8 cellular contexts compared by ENCODE assay signal in the genomic region with DNA sequence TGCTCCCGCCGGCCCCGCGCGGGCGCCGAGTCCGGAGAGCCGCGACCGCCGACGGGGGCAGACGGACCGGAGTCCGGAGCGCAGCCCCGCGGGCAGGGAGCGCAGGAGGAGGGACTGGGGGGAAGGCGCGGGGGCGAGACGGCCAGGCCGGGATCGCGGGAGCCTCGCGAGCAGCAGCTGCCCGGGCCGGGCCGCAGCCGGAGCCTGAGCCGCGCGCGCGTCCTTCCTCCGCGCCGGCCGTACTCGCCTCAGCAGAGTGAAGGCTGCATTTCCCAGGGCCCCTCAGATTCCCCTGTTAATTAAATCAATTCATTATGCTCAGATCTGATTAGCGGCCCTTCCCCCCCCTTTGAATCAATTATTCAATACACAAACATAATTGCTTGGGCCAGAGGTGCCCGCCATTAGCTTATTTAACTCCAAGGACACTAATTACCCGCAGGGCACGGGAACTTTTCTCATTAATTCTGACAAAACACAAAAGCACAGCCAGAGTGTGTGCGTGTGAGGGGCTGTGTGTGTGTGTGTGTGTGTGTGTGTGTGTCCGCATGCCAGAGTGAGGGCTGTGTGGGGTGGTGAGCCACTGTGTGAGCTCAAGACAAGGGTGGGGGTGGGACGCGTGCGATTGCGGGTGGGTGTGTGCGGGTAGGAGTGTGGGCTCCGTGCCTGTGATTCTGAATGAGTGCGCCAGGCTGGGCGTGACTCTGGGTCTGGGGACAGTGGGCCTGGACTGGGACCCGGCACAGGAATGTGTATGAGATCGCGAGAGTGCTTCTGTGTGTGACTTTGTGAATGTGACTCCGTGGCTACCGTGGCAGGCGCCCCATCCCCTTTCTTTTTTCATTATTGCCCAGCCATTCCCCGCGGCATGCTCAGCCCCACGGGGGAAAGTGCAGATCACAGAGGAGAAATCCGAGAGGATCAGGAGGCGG. TPM values are rescaled to one million over a fixed set of nuclear protein-coding genes. Genes with fewer than 3 reads are reported as not detected.
DNase-seq lines count a peak whose midpoint lies in the region; ATAC-seq and TF ChIP-seq lines count a peak whose summit lies in the region.

No MANE protein-coding gene starts in this region.

- H3K27me3 Mint-ChIP-seq in CD4-positive, alpha-beta T cell, result peaks cover 71% of the 10 kb centered on the region

- H3K9me2 ChIP-seq in Karpas-422 (replicated peaks; ENCODE audit: insufficient read depth, low read length), result no peaks in the 10 kb centered on the region

- POLR2A ChIA-PET in CD4-positive, alpha-beta T cell (lab: Charles Lee), result no interaction called here

- H3K4me2 ChIP-seq in osteoblast (ENCODE audit: insufficient read depth, low read length) (peak overlapping the region; percentile 32), Karpas-422 (ENCODE audit: low read depth, low read length, poor library complexity, severe bottlenecking) (no peak overlapping the region)

- H3K4me1 ChIP-seq in gastroesophageal sphincter, result peaks cover 0 to 24% (median 6%) of the 10 kb centered on the region in 3 donors
- H3K4me1 ChIP-seq in osteoblast (ENCODE audit: insufficient read depth, low read length), result no peaks in the 10 kb centered on the region
- H3K4me1 ChIP-seq in Karpas-422 (ENCODE audit: low read length), result no peaks in the 10 kb centered on the region

- H3K79me2 ChIP-seq in osteoblast (ENCODE audit: insufficient read depth, low read length) (no peaks in the 10 kb centered on the region), Karpas-422 (ENCODE audit: low read length) (no peaks in the 10 kb centered on the region)

- H3K27me3 ChIP-seq in CD4-positive, alpha-beta T cell (ENCODE audit: control insufficient read depth, insufficient read depth, low read length), result peaks cover 84% of the 10 kb centered on the region
- peaks cover 75% of the 10 kb centered on the region for H3K27me3 ChIP-seq in gastroesophageal sphincter
- H3K27me3 ChIP-seq in osteoblast (ENCODE audit: insufficient read depth, low read length), result peaks cover 73% of the 10 kb centered on the region
- no peaks in the 10 kb centered on the region for H3K27me3 ChIP-seq in Karpas-422 (ENCODE audit: low read length)

- no peak overlapping the region for H2AFZ ChIP-seq in osteoblast (ENCODE audit: low read length)
- H2AFZ ChIP-seq in Karpas-422 (ENCODE audit: low read length), result no peak overlapping the region

- H4K20me1 ChIP-seq in osteoblast (ENCODE audit: insufficient read depth, low read length), result no peaks in the 10 kb centered on the region
- H4K20me1 ChIP-seq in Karpas-422 (ENCODE audit: insufficient read depth, low read depth, low read length), result no peaks in the 10 kb centered on the region

- H3K27ac Mint-ChIP-seq in CD4-positive, alpha-beta T cell, result no peak overlapping the region

- peak overlapping the region; percentile 30 for H3K4me3 Mint-ChIP-seq in CD4-positive, alpha-beta T cell

- no peaks in the 10 kb centered on the region for H3K9me3 ChIP-seq in CD4-positive, alpha-beta T cell (ENCODE audit: control insufficient read depth, low read length)
- H3K9me3 ChIP-seq in gastroesophageal sphincter (no peaks in the 10 kb centered on the region), osteoblast (ENCODE audit: low read depth, low read length) (no peaks in the 10 kb centered on the region), Karpas-422 (ENCODE audit: low read length) (no peaks in the 10 kb centered on the region)

- H3K4me1 Mint-ChIP-seq in CD4-positive, alpha-beta T cell (ENCODE audit: low read depth), result peaks cover 6% of the 10 kb centered on the region

- WGBS in gastroesophageal sphincter (ENCODE audit: low coverage in 1 of 2), 2 donors, result 28 to 29% methylated on average over 5 to 11 of the region's 68 CpGs

- no peak for TF ChIP-seq POLR2A in gastroesophageal sphincter (IDR thresholded peaks at IDR 0.05)

- ATAC-seq in CD4-positive, alpha-beta T cell (ENCODE audit: poor library complexity), result no peak
- ATAC-seq in gastroesophageal sphincter, result peak; percentile 26
- ATAC-seq in GM21825 (IDR thresholded peaks at IDR 0.05; ENCODE audit: unreplicated experiment), result no peak

- CTCF ChIA-PET in CD4-positive, alpha-beta T cell (lab: Charles Lee), result no interaction called here

- H3K4me3 ChIP-seq in LNCaP clone FGC (ENCODE audit: low read depth, low read length), result peak overlapping the region; percentile 34
- H3K4me3 ChIP-seq in gastroesophageal sphincter, result peak overlapping the region; percentile 5 to 57
- peak overlapping the region; percentile 10 for H3K4me3 ChIP-seq in osteoblast (ENCODE audit: insufficient read depth, low read length)
- H3K4me3 ChIP-seq in Karpas-422 (ENCODE audit: low read length), result no peak overlapping the region

- H3K36me3 Mint-ChIP-seq in CD4-positive, alpha-beta T cell (ENCODE audit: low read depth), result no peaks in the 10 kb centered on the region

- intact Hi-C loops in CD4-positive, alpha-beta T cell (cut with DNase I, micrococcal nuclease), result no loop called here

- no peaks in the 10 kb centered on the region for H3K36me3 ChIP-seq in gastroesophageal sphincter
- no peaks in the 10 kb centered on the region for H3K36me3 ChIP-seq in osteoblast (ENCODE audit: insufficient read depth, low read length)
- H3K36me3 ChIP-seq in Karpas-422 (ENCODE audit: insufficient read depth, low read length), result no peaks in the 10 kb centered on the region

- H3K27ac ChIP-seq in CD4-positive, alpha-beta T cell (ENCODE audit: low read depth, low read length), result no peak overlapping the region
- H3K27ac ChIP-seq in gastroesophageal sphincter, result no peak overlapping the region
- no peak overlapping the region for H3K27ac ChIP-seq in osteoblast (ENCODE audit: low read depth, low read length)
- no peak overlapping the region for H3K27ac ChIP-seq in Karpas-422 (ENCODE audit: low read length)

- peak in 1 of 10 experiments; percentile 19 for DNase-seq in CD4-positive, alpha-beta T cell
- DNase-seq in LNCaP clone FGC (ENCODE audit: low read depth) (no peak), osteoblast (ENCODE audit: insufficient read length, low spot score, missing footprints) (peak; percentile 93), Karpas-422 (no peak), cortex of kidney (lab: John Stamatoyannopoulos, UW) (no peak)
- DNase-seq in NK-92 treated with Interleukin-12 subunit alpha and Interleukin-12 subunit beta, amount 100 ng/mL, for 24 hours (lab: John Stamatoyannopoulos, UW), result no peak

- TF ChIP-seq EP300 in gastroesophageal sphincter (IDR thresholded peaks at IDR 0.05), result no peak

- no peaks in the 10 kb centered on the region for H3K9me3 Mint-ChIP-seq in CD4-positive, alpha-beta T cell

- TF ChIP-seq CTCF in CD4-positive, alpha-beta T cell (IDR thresholded peaks at IDR 0.05), result no peak
- no peak for TF ChIP-seq CTCF in LNCaP clone FGC (IDR thresholded peaks at IDR 0.05; ENCODE audit: control insufficient read depth, extremely low read depth, insufficient read depth)
- TF ChIP-seq CTCF in gastroesophageal sphincter (IDR thresholded peaks at IDR 0.05), result no peak
- no peak for TF ChIP-seq CTCF in osteoblast (IDR thresholded peaks at IDR 0.05; ENCODE audit: extremely low read depth, low read depth, low read length)

- H3K9ac ChIP-seq in Karpas-422 (ENCODE audit: low read length), result no peak overlapping the region

RNA-seq across cellular contexts. Expression of a gene that starts 5.1 kb away (rescaled TPM):
- total RNA-seq in CD4-positive, alpha-beta T cell, result not detected
- not detected for total RNA-seq in gastroesophageal sphincter
- not detected in 2 replicates for total RNA-seq in osteoblast
- not detected in 2 replicates for total RNA-seq in Karpas-422 (2014; rRNA removed; shearing (Covaris generic); ENCODE audit: low replicate concordance)
